Comparison of ENCODE assay signal across 10 cellular contexts in the genomic region with DNA sequence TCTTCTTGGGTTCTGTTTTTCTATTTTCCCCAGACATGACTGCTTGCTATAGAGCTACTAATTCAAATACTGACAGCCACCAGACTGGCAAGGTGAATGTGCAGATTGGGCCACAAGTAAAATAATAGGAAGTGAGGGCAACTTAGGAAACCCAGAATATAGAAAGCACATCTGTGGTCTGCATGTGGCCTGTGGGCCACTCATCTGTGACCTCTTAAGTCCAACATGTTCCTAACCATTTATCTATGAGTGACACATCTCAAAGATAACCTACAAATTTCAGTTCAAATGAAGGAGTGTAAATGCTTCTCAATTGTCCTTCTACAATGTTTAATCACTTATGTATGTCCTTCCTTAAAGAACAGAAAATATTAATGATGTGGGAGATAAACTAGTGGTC.
DNase-seq lines count a peak whose midpoint lies in the region; ATAC-seq and TF ChIP-seq lines count a peak whose summit lies in the region.
"Had no signal": no experiment of that assay in that cellular context is flagged by ENCODE, and none has a peak within 500 bp of the region (broad histone marks: within the 10 kb centered on the region; RNA-seq: fewer than 3 reads in every experiment).

No MANE protein-coding gene starts in this region.

- CTCF ChIA-PET in activated B cell treated with CpG ODN at 0.5 μM for 24 hours (lab: Charles Lee) = interaction anchor here (0.6 to 6.5 kb wide), 7 partner anchors 10 to 754 kb away, joined by 3 to 58 read pairs (median 3); no protein-coding TSS in a partner anchor

- peaks cover 5% of the 10 kb centered on the region for H3K4me1 Mint-ChIP-seq in activated B cell treated with CpG ODN at 0.5 μM for 24 hours
- H3K4me1 Mint-ChIP-seq in glutamatergic neuron (ENCODE audit: low read depth, unreplicated experiment) = peaks cover 8% of the 10 kb centered on the region

- intact Hi-C loops in activated B cell treated with CpG ODN at 0.5 μM for 24 hours (cut with micrococcal nuclease) = loop anchor here (2.0 to 10.0 kb wide), 7 partner anchors 182 to 1522 kb away; a partner anchor contains a TSS

- H3K27ac Mint-ChIP-seq in activated B cell treated with CpG ODN at 0.5 μM for 24 hours (no peak overlapping the region), glutamatergic neuron (ENCODE audit: unreplicated experiment) (no peak overlapping the region)

- H3K27me3 Mint-ChIP-seq in activated B cell treated with CpG ODN at 0.5 μM for 24 hours (no peaks in the 10 kb centered on the region), glutamatergic neuron (ENCODE audit: unreplicated experiment) (no peaks in the 10 kb centered on the region)

- ATAC-seq in GM18520 (IDR thresholded peaks at IDR 0.05; ENCODE audit: unreplicated experiment) (peak; percentile 72), GM21515 (IDR thresholded peaks at IDR 0.05; ENCODE audit: unreplicated experiment) (peak; percentile 76), HG03108 (IDR thresholded peaks at IDR 0.05; ENCODE audit: unreplicated experiment) (peak; percentile 72), activated B cell treated with CpG ODN at 0.5 μM for 24 hours (ENCODE audit: low read depth) (peak; percentile 34)
- ATAC-seq: left colon had no signal

- DNase-seq in activated B cell treated with CpG ODN at 0.5 μM for 24 hours (no peak), glutamatergic neuron (no peak), amniotic stem cell (lab: John Stamatoyannopoulos, UW) (no peak), DMS 273 (lab: John Stamatoyannopoulos, UW; ENCODE audit: unreplicated experiment) (no peak)
- no peak for DNase-seq in stimulated activated naive CD4-positive, alpha-beta T cell treated with Interleukin-2 at 50 U/mL for 16 hours (lab: John Stamatoyannopoulos, UW)
- DNase-seq: left colon, NCI-H187 had no signal

- TF ChIP-seq CTCF in activated B cell treated with CpG ODN at 0.5 μM for 24 hours (IDR thresholded peaks at IDR 0.05) (no peak), glutamatergic neuron (IDR thresholded peaks at IDR 0.05; ENCODE audit: partially characterized antibody, unreplicated experiment) (no peak)

- POLR2A ChIA-PET in activated B cell treated with CpG ODN at 0.5 μM for 24 hours (lab: Charles Lee) = no interaction called here

- H3K9me3 Mint-ChIP-seq in activated B cell treated with CpG ODN at 0.5 μM for 24 hours (no peaks in the 10 kb centered on the region), glutamatergic neuron (ENCODE audit: unreplicated experiment) (no peaks in the 10 kb centered on the region)

- H3K36me3 Mint-ChIP-seq in activated B cell treated with CpG ODN at 0.5 μM for 24 hours (ENCODE audit: low read depth) (no peaks in the 10 kb centered on the region), glutamatergic neuron (ENCODE audit: unreplicated experiment) (no peaks in the 10 kb centered on the region)

- H3K4me3 Mint-ChIP-seq in activated B cell treated with CpG ODN at 0.5 μM for 24 hours (no peak overlapping the region), glutamatergic neuron (ENCODE audit: unreplicated experiment) (no peak overlapping the region)
